1 cellular context compared by ENCODE assay signal in the genomic region with DNA sequence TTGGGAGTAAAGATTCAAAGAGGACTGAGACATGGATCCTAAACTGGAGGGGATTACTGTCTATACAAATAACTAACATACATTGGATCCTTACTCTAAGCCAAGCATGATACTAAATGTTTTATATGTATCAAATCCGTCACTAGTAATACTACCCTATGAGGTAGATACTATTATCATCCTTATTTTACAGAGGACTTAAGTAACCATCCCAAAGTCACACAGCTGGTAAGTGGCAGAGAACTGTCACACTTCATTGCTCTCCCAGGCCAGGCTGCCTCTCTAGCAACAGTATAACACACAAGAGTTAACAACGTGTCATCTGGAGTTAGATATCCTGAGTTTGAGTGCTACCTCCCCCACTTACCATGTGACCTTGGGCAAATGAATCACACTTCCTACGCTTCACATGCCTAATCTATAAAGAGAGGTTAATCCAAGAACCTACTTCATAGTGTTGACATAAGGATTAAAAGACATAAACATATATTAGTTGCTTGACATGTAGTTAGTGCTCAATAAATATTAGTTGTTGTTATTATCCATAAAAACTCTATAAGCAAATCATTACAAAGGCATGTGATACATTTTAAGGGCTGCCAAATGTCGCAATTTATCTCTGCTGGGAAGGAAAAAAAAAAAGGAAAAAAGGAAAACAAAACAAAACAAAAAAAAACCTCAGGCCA.
A peak's percentile ranks its signal among the peaks of the same experiment; 100 is the strongest.
TF ChIP-seq lines count a peak whose summit lies in the region.

No MANE protein-coding gene starts in this region.

TF ChIP-seq in K562, 482 proteins besides CTCF, POLR2A, EP300 and RAD21 (continued from another document and continues in another):
- TF ChIP-seq ATF4 (CRISPR knock-in tag; IDR thresholded peaks at IDR 0.05) (no peak), CCAR2 (IDR thresholded peaks at IDR 0.05; ENCODE audit: low read depth, low read length) (no peak), ZFPM2 (CRISPR knock-in tag; IDR thresholded peaks at IDR 0.05) (no peak), ZZZ3 (IDR thresholded peaks at IDR 0.05) (no peak), MEF2A (IDR thresholded peaks at IDR 0.05; ENCODE audit: control insufficient read depth, low read depth, low read length) (no peak), RBM34 (IDR thresholded peaks at IDR 0.05; ENCODE audit: borderline replicate concordance, insufficient read depth, low read length) (no peak), RCOR1 (IDR thresholded peaks at IDR 0.05; ENCODE audit: borderline replicate concordance in 1 of 2, low read depth in 2 of 2, low read length in 2 of 2) (peak in 1 of 2 experiments; percentile 63; a peak in 1 of 4 replicates), ARNT (IDR thresholded peaks at IDR 0.05) (no peak), ZNF277 (CRISPR knock-in tag; IDR thresholded peaks at IDR 0.05; ENCODE audit: borderline replicate concordance) (no peak), CREM (IDR thresholded peaks at IDR 0.05; ENCODE audit: low read depth) (peak; percentile 64; the same call in 1 of the 2 replicates), ZSCAN32 (CRISPR knock-in tag; IDR thresholded peaks at IDR 0.05) (no peak), CHD2 (IDR thresholded peaks at IDR 0.05; ENCODE audit: low read depth, low read length) (no peak), GABPB1 (CRISPR knock-in tag; IDR thresholded peaks at IDR 0.05) (no peak), CBX3 (IDR thresholded peaks at IDR 0.05; ENCODE audit: borderline replicate concordance in 1 of 2, low read length in 2 of 2) (no peak), ZNF561 (CRISPR knock-in tag; conservative IDR thresholded peaks at IDR 0.05) (no peak), ZBTB17 (CRISPR knock-in tag; IDR thresholded peaks at IDR 0.05) (no peak), CC2D1A (IDR thresholded peaks at IDR 0.05) (no peak), RREB1 (CRISPR knock-in tag; IDR thresholded peaks at IDR 0.05) (no peak), NFIC (IDR thresholded peaks at IDR 0.05) (no peak), ZKSCAN8 (CRISPR knock-in tag; IDR thresholded peaks at IDR 0.05) (no peak), CBFA2T2 (conservative IDR thresholded peaks at IDR 0.05) (peak; percentile 46), PRMT5 (CRISPR knock-in tag; IDR thresholded peaks at IDR 0.05) (no peak), ZNF583 (CRISPR knock-in tag; IDR thresholded peaks at IDR 0.05) (no peak), ZBTB8A (IDR thresholded peaks at IDR 0.05; ENCODE audit: partially characterized antibody) (no peak), ZNF395 (CRISPR knock-in tag; IDR thresholded peaks at IDR 0.05) (peak; percentile 73; the same call in 1 of the 2 replicates), ZNF232 (CRISPR knock-in tag; IDR thresholded peaks at IDR 0.05) (no peak), SRSF3 (IDR thresholded peaks at IDR 0.05; ENCODE audit: insufficient read depth, low read length) (no peak), ZNF24 (IDR thresholded peaks at IDR 0.05) (no peak), TBL1XR1 (IDR thresholded peaks at IDR 0.05; ENCODE audit: low read length in 2 of 2) (peak in 1 of 2 experiments; percentile 31; a peak in 1 of 4 replicates), SAFB (IDR thresholded peaks at IDR 0.05; ENCODE audit: borderline replicate concordance, low read depth, low read length) (no peak), CHD1 (IDR thresholded peaks at IDR 0.05; ENCODE audit: low read length) (no peak), FOXJ2 (tag; IDR thresholded peaks at IDR 0.05) (peak; percentile 71), LCOR (CRISPR knock-in tag; IDR thresholded peaks at IDR 0.05) (no peak)
- TF ChIP-seq, protein P1, sequence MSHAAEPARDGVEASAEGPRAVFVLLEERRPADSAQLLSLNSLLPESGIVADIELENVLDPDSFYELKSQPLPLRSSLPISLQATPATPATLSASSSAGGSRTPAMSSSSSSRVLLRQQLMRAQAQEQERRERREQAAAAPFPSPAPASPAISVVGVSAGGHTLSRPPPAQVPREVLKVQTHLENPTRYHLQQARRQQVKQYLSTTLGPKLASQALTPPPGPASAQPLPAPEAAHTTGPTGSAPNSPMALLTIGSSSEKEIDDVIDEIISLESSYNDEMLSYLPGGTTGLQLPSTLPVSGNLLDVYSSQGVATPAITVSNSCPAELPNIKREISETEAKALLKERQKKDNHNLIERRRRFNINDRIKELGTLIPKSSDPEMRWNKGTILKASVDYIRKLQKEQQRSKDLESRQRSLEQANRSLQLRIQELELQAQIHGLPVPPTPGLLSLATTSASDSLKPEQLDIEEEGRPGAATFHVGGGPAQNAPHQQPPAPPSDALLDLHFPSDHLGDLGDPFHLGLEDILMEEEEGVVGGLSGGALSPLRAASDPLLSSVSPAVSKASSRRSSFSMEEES (CRISPR knock-in tag; IDR thresholded peaks at IDR 0.05), result 0 out of 2 replicates have a peak, but pooled peaks have one; percentile 23
- TF ChIP-seq, protein P2, sequence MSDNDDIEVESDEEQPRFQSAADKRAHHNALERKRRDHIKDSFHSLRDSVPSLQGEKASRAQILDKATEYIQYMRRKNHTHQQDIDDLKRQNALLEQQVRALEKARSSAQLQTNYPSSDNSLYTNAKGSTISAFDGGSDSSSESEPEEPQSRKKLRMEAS (CRISPR knock-in tag; IDR thresholded peaks at IDR 0.05), result no peak
- TF ChIP-seq, protein P3, sequence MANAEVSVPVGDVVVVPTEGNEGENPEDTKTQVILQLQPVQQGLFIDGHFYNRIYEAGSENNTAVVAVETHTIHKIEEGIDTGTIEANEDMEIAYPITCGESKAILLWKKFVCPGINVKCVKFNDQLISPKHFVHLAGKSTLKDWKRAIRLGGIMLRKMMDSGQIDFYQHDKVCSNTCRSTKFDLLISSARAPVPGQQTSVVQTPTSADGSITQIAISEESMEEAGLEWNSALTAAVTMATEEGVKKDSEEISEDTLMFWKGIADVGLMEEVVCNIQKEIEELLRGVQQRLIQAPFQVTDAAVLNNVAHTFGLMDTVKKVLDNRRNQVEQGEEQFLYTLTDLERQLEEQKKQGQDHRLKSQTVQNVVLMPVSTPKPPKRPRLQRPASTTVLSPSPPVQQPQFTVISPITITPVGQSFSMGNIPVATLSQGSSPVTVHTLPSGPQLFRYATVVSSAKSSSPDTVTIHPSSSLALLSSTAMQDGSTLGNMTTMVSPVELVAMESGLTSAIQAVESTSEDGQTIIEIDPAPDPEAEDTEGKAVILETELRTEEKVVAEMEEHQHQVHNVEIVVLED (CRISPR knock-in tag; IDR thresholded peaks at IDR 0.05), result no peak
- TF ChIP-seq, protein P4, sequence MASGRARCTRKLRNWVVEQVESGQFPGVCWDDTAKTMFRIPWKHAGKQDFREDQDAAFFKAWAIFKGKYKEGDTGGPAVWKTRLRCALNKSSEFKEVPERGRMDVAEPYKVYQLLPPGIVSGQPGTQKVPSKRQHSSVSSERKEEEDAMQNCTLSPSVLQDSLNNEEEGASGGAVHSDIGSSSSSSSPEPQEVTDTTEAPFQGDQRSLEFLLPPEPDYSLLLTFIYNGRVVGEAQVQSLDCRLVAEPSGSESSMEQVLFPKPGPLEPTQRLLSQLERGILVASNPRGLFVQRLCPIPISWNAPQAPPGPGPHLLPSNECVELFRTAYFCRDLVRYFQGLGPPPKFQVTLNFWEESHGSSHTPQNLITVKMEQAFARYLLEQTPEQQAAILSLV (tag; IDR thresholded peaks at IDR 0.05), result no peak
- TF ChIP-seq, protein P5, sequence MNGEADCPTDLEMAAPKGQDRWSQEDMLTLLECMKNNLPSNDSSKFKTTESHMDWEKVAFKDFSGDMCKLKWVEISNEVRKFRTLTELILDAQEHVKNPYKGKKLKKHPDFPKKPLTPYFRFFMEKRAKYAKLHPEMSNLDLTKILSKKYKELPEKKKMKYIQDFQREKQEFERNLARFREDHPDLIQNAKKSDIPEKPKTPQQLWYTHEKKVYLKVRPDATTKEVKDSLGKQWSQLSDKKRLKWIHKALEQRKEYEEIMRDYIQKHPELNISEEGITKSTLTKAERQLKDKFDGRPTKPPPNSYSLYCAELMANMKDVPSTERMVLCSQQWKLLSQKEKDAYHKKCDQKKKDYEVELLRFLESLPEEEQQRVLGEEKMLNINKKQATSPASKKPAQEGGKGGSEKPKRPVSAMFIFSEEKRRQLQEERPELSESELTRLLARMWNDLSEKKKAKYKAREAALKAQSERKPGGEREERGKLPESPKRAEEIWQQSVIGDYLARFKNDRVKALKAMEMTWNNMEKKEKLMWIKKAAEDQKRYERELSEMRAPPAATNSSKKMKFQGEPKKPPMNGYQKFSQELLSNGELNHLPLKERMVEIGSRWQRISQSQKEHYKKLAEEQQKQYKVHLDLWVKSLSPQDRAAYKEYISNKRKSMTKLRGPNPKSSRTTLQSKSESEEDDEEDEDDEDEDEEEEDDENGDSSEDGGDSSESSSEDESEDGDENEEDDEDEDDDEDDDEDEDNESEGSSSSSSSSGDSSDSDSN (IDR thresholded peaks at IDR 0.05; ENCODE audit: borderline replicate concordance in 1 of 2, low read depth in 2 of 2, low read length in 2 of 2), result no peak
